Comparison of ENCODE assay signal across 10 cellular contexts in the genomic region with DNA sequence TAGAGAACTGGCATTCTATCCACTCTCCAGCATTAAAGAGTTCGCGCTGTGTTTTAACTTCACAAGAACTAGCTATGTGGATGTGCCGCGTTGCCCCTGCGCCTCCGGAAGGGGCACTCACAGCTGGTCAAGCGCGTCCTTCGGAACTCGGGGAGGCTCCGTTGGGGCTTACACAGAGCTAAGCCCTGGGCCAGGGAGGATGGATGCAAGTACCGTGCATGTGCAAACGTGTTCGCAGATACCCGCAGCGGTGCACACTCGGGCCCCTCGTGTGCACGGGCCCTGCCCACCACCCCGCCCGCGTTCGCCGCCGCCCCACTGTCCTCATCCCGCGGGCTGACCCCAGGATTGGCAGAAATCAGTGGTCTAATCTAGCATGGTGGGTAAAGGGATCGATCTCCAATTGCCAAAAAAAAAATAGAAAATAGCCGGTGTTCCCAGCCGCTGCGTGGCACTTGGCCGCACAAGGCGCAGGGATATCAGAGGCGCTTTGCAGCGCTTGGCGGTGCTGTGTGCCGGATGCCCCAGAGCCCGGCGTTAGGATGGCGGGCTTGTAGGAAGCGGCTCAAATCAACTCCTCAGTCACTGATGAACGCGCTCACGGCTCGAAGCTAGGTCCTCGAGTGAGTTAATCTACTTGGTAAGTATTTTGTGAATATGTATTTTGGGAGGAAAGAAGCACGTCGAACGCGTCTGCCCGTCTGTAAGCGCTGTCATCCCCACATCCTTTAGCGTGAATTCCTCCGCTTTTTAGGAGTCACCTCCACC. TPM values are rescaled to one million over a fixed set of nuclear protein-coding genes. Genes with fewer than 3 reads are reported as not detected.
DNase-seq lines count a peak whose midpoint lies in the region; ATAC-seq, FAIRE-seq and TF ChIP-seq lines count a peak whose summit lies in the region.
"Had no signal": no experiment of that assay in that cellular context is flagged by ENCODE, and none has a peak within 500 bp of the region (broad histone marks: within the 10 kb centered on the region; RNA-seq: fewer than 3 reads in every experiment).

No MANE protein-coding gene starts in this region.

- H3K9me3 ChIP-seq in keratinocyte (ENCODE audit: control insufficient read depth, low read depth, low read length) (no peaks in the 10 kb centered on the region), subcutaneous abdominal adipose tissue (ENCODE audit: control insufficient read depth in 5 of 5, low read length in 5 of 5) (peaks cover 0 to 2% (median 0%) of the 10 kb centered on the region in 5 donors), OCI-LY7 (ENCODE audit: low read length) (no peaks in the 10 kb centered on the region)

- dilution Hi-C loops in keratinocyte (cut with MboI; ENCODE audit: extremely low pct_ligation_motif_present, low sequenced_read_pairs), result no loop called here

- H3K27me3 ChIP-seq in keratinocyte (ENCODE audit: control insufficient read depth, extremely low read depth, insufficient read depth, low read length), result peaks cover 74% of the 10 kb centered on the region
- peaks cover 32 to 61% (median 38%) of the 10 kb centered on the region in 5 donors for H3K27me3 ChIP-seq in subcutaneous abdominal adipose tissue (ENCODE audit: control insufficient read depth in 5 of 5, insufficient read depth in 4 of 5, low read length in 5 of 5)

- H3K27ac ChIP-seq in keratinocyte (ENCODE audit: control insufficient read depth, insufficient read depth, low read length) (no peak overlapping the region), subcutaneous abdominal adipose tissue (ENCODE audit: low read depth, low read length) (no peak overlapping the region), OCI-LY7 (ENCODE audit: low read depth, low read length, poor library complexity, severe bottlenecking) (no peak overlapping the region)

- H3K4me3 ChIP-seq in AG10803 (ENCODE audit: low read length) (peak overlapping the region; percentile 26), keratinocyte (ENCODE audit: control insufficient read depth in 2 of 3, extremely low read depth in 1 of 3, insufficient read depth in 2 of 3, low read depth in 1 of 3, low read length in 3 of 3) (peak overlapping the region in 1 of 3 experiments; percentile 45), subcutaneous abdominal adipose tissue (ENCODE audit: low read depth in 1 of 5, low read length in 5 of 5) (peak overlapping the region; percentile 56 to 72 (median 58)), OCI-LY7 (ENCODE audit: low read depth, low read length, poor library complexity, severe bottlenecking) (no peak overlapping the region)

- no peak overlapping the region for H3K9ac ChIP-seq in keratinocyte (ENCODE audit: control insufficient read depth, extremely low read depth, insufficient read depth, low read length)
- H3K9ac ChIP-seq in subcutaneous abdominal adipose tissue (ENCODE audit: low read length in 5 of 5), result peak overlapping the region in 1 of 5 donors; percentile 58

- no peaks in the 10 kb centered on the region for H4K20me1 ChIP-seq in keratinocyte (ENCODE audit: control insufficient read depth, extremely low read depth, insufficient read depth, low read length)
- no peaks in the 10 kb centered on the region for H4K20me1 ChIP-seq in OCI-LY7 (ENCODE audit: insufficient read depth, low read length)

- no peak for FAIRE-seq in keratinocyte (lab: Jason Lieb, UNC)
- FAIRE-seq: colon had no signal

- BruUV-seq in OCI-LY7 (replicated peaks; lab: Mats Ljungman, UMichigan), result no TSS peak

- H3K9me2 ChIP-seq in OCI-LY7 (ENCODE audit: insufficient read depth, low read length), result no peaks in the 10 kb centered on the region

- H3K4me1 ChIP-seq in keratinocyte (ENCODE audit: control insufficient read depth, extremely low read depth, insufficient read depth, low read length) (peaks cover 12% of the 10 kb centered on the region), subcutaneous abdominal adipose tissue (ENCODE audit: control insufficient read depth in 5 of 5, insufficient read depth in 5 of 5, low read length in 5 of 5) (peaks cover 7 to 71% (median 69%) of the 10 kb centered on the region in 5 donors), OCI-LY7 (ENCODE audit: insufficient read depth, low read length, poor library complexity, severe bottlenecking) (no peaks in the 10 kb centered on the region)

- H3K4me1 Mint-ChIP-seq in brain, result peaks cover 32% of the 10 kb centered on the region

- no peaks in the 10 kb centered on the region for H3K9me1 ChIP-seq in keratinocyte (ENCODE audit: control insufficient read depth, extremely low read depth, insufficient read depth, low read length)

- no peaks in the 10 kb centered on the region for H3K9me3 Mint-ChIP-seq in brain

- no peak overlapping the region for H2AFZ ChIP-seq in keratinocyte (ENCODE audit: control insufficient read depth, low read length)
- no peak overlapping the region for H2AFZ ChIP-seq in OCI-LY7 (ENCODE audit: low read length)

- H3K27ac Mint-ChIP-seq in brain, result peak overlapping the region; percentile 70 to 92 (median 76)

- H3K36me3 ChIP-seq in keratinocyte (ENCODE audit: control insufficient read depth in 2 of 2, extremely low read depth in 1 of 2, insufficient read depth in 2 of 2, low read length in 2 of 2), result no peaks in the 10 kb centered on the region
- H3K36me3 ChIP-seq in subcutaneous abdominal adipose tissue (ENCODE audit: control insufficient read depth in 5 of 5, insufficient read depth in 5 of 5, low read length in 5 of 5), result no peaks in the 10 kb centered on the region
- no peaks in the 10 kb centered on the region for H3K36me3 ChIP-seq in OCI-LY7 (ENCODE audit: insufficient read depth, low read length)

- peak overlapping the region; percentile 89 to 94 (median 93) for H3K4me3 Mint-ChIP-seq in brain

- H3K79me2 ChIP-seq in keratinocyte (ENCODE audit: control insufficient read depth, insufficient read depth, low read length), result no peaks in the 10 kb centered on the region
- no peaks in the 10 kb centered on the region for H3K79me2 ChIP-seq in OCI-LY7 (ENCODE audit: insufficient read depth, low read depth, low read length)

- intact Hi-C loops in OCI-LY7 (cut with micrococcal nuclease; ENCODE audit: unreplicated experiment), result no loop called here

- CTCF ChIA-PET in OCI-LY7 (lab: Charles Lee; ENCODE audit: unreplicated experiment), result no interaction called here

- DNase-seq in AG10803 (ENCODE audit: low read depth), result peak; percentile 9
- DNase-seq in HS-5 (ENCODE audit: low read depth), result peak; percentile 46
- no peak for DNase-seq in keratinocyte (ENCODE audit: low read depth, low spot score)
- DNase-seq in OCI-LY7 (ENCODE audit: low spot score), result no peak
- DNase-seq in cerebellar cortex (ENCODE audit: low spot score), result no peak

- TF ChIP-seq CTCF in AG10803 (conservative IDR thresholded peaks at IDR 0.05; ENCODE audit: low read length) (no peak), brain (conservative IDR thresholded peaks at IDR 0.05) (peak; percentile 39 to 41), keratinocyte (optimal IDR thresholded peaks at IDR 0.05 in 1 of 3, IDR thresholded peaks at IDR 0.05 in 1 of 3, conservative IDR thresholded peaks at IDR 0.05 in 1 of 3; ENCODE audit: extremely low read depth in 1 of 3, insufficient read depth in 2 of 3, low read length in 3 of 3) (no peak), OCI-LY7 (conservative IDR thresholded peaks at IDR 0.05; ENCODE audit: low read length) (no peak)

- peaks cover 58% of the 10 kb centered on the region for H3K27me3 Mint-ChIP-seq in brain

- peak overlapping the region; percentile 78 for H3K4me2 ChIP-seq in keratinocyte (ENCODE audit: control insufficient read depth, extremely low read depth, insufficient read depth, low read depth, low read length)
- H3K4me2 ChIP-seq in OCI-LY7 (ENCODE audit: low read length), result no peak overlapping the region

- POLR2A ChIA-PET in OCI-LY7 (lab: Charles Lee), result no interaction called here

- H3K36me3 Mint-ChIP-seq in brain, result no peaks in the 10 kb centered on the region

- ATAC-seq in activated CD4-positive, CD25-positive, alpha-beta regulatory T cell treated with anti-CD3 and anti-CD28 coated beads, Interleukin-2, amount 50 U/mL, for 24 hours, result no peak
- ATAC-seq: HCT116 had no signal

RNA-seq across cellular contexts. Expression of gene PCDH10, which starts 1.0 kb away (rescaled TPM):
- 9.5 TPM for polyA plus RNA-seq in brain (ENCODE audit: insufficient read depth, low read depth, low replicate concordance)
- polyA plus RNA-seq in keratinocyte, result 0.01 TPM in 2 of 3 replicates, not detected in the other
- polyA plus RNA-seq in keratinocyte (2011; ENCODE audit: low read depth), result not detected
- not detected in 2 replicates for polyA plus RNA-seq in keratinocyte (2011; cell fraction: cytosol; rRNA removed)
- not detected in 2 replicates for polyA plus RNA-seq in keratinocyte (2011; cell fraction: nucleus; rRNA removed)
- polyA plus RNA-seq in keratinocyte (2012; ENCODE audit: low replicate concordance), result not detected in 2 replicates
- polyA minus RNA-seq in keratinocyte, result not detected in 3 replicates
- polyA minus RNA-seq in keratinocyte (2011; cell fraction: cytosol; rRNA and poly(A)+ RNA removed), result not detected
- polyA minus RNA-seq in keratinocyte (2011; cell fraction: nucleus; rRNA and poly(A)+ RNA removed), result 0.11 TPM in 1 of 2 replicates, not detected in the other
- 0.21 TPM in 1 of 2 replicates, not detected in the other for total RNA-seq in OCI-LY7 (2014; rRNA removed; shearing (Covaris generic))
- not detected in 2 replicates for total RNA-seq in OCI-LY7 (2022)

Comparison
In these comparisons a context has a peak if more than half of its experiments do, and no peak if none do; other contexts are left out.
1. DNase-seq: peak in AG10803 (single experiment) and HS-5 (single experiment); none in keratinocyte (single experiment), OCI-LY7 (single experiment) and cerebellar cortex (single experiment).
2. CTCF ChIP-seq: peak in brain (2 of 2); none in AG10803 (single experiment), keratinocyte (0 of 3) and OCI-LY7 (single experiment).
3. RNA of gene PCDH10, which starts 1.0 kb away (polyA plus RNA-seq): 9.5 TPM in brain (single experiment); 0.01 TPM in keratinocyte; every median in the first group is over 10 times any median in the second.